ENCODE assay signal across 15 cellular contexts in the genomic region with DNA sequence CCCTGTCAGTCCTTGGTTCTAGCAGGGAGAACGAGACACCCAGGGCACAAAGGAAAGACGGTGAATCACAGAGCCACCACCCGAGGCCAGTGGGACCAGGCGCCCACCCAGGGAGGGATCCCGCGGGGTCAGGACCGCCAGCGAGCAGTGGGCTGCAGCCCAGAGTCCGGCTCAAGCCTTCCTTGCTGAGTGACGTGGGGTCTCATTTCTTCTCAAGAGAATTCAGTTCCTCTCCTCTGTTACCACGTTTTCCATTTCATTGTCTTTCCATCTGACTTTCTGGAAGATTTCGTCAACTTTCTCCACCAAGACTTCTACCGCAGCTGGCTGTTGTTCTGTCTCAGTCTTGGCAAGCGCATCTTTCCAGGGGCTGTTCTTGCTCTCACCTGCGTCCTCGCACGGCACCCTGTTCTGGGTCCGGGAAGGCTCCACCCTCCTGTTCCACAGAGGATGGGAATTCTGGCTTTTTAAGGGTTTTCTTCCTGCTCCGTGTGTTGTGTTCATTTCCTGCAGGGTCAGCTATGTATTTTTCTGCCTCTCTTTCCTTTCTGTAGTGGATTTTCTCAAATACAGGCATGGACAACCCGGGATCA.
"Had no signal": no experiment of that assay in that cellular context is flagged by ENCODE, and none has a peak within 500 bp of the region (broad histone marks: within the 10 kb centered on the region; RNA-seq: fewer than 3 reads in every experiment).

No MANE protein-coding gene starts in this region.

- H3K27ac ChIP-seq: brain microvascular endothelial cell, SJSA1, upper lobe of left lung had no signal

- H3K4me3 ChIP-seq: SJSA1, skin epidermis, upper lobe of left lung had no signal

- H3K36me3 Mint-ChIP-seq: activated naive CD8-positive, alpha-beta T cell treated with anti-CD3 and anti-CD28 coated beads, Interleukin-2, amount 10 ng/mL, durations not matched to agents 7 days and 5 days; natural killer cell treated with Interleukin-12 subunit alpha and Interleukin-12 subunit beta and Interleukin-15 and Interleukin-18, amount 100 ng/mL, for 72 hours had no signal

- H3K4me1 Mint-ChIP-seq: activated naive CD8-positive, alpha-beta T cell treated with anti-CD3 and anti-CD28 coated beads, Interleukin-2, amount 10 ng/mL, durations not matched to agents 7 days and 5 days had no signal

- H3K4me3 Mint-ChIP-seq: activated B cell treated with CpG ODN at 0.5 μM for 24 hours; activated naive CD8-positive, alpha-beta T cell treated with anti-CD3 and anti-CD28 coated beads, Interleukin-2, amount 10 ng/mL, durations not matched to agents 7 days and 5 days; activated T-cell treated with anti-CD3 and anti-CD28 coated beads, Interleukin-2, amount 50 U/mL, for 72 hours; natural killer cell treated with Interleukin-12 subunit alpha and Interleukin-12 subunit beta and Interleukin-15 and Interleukin-18, amount 100 ng/mL, for 72 hours had no signal

- H3K4me1 ChIP-seq: upper lobe of left lung had no signal

- H3K9me3 ChIP-seq: SJSA1 had no signal

- H3K27me3 ChIP-seq: brain microvascular endothelial cell, upper lobe of left lung had no signal

- H3K36me3 ChIP-seq: brain microvascular endothelial cell, SJSA1, upper lobe of left lung had no signal

- H3K27ac Mint-ChIP-seq: activated B cell treated with CpG ODN at 0.5 μM for 24 hours; activated naive CD8-positive, alpha-beta T cell treated with anti-CD3 and anti-CD28 coated beads, Interleukin-2, amount 10 ng/mL, durations not matched to agents 7 days and 5 days; activated T-cell treated with anti-CD3 and anti-CD28 coated beads, Interleukin-2, amount 50 U/mL, for 72 hours; natural killer cell treated with Interleukin-12 subunit alpha and Interleukin-12 subunit beta and Interleukin-15 and Interleukin-18, amount 100 ng/mL, for 72 hours had no signal

- DNase-seq: activated B cell treated with CpG ODN at 0.5 μM for 24 hours; activated CD4-positive, alpha-beta T cell treated with anti-CD3 and anti-CD28 coated beads for 48 hours; activated gamma-delta T cell treated with Interleukin-2 at 50 U/mL for 16 hours; activated T-cell treated with anti-CD3 and anti-CD28 coated beads, Interleukin-2, amount 50 U/mL, for 72 hours; brain microvascular endothelial cell; dermis blood vessel endothelial cell; mesendoderm; stimulated activated CD4-positive, alpha-beta T cell treated with anti-CD3 and anti-CD28 coated beads, Interleukin-4, amount 100 ng/mL, for 4 hours; stimulated activated naive CD8-positive, alpha-beta T cell treated with anti-CD3 and anti-CD28 coated beads, Interleukin-15, Interleukin-2, amounts not matched to agents 100 U/mL and 50 U/mL, for 24 hours; T-helper 2 cell had no signal

- ATAC-seq: activated T-cell treated with anti-CD3 and anti-CD28 coated beads, Interleukin-2, amount 50 U/mL, for 72 hours; natural killer cell treated with Interleukin-12 subunit alpha and Interleukin-12 subunit beta and Interleukin-15 and Interleukin-18, amount 100 ng/mL, for 72 hours; stimulated activated naive CD8-positive, alpha-beta T cell treated with anti-CD3 and anti-CD28 coated beads, Interleukin-15, Interleukin-2, amounts not matched to agents 100 U/mL and 50 U/mL, for 24 hours had no signal
